Comparison of ENCODE assay signal across 10 cellular contexts in genomic region chr13:110311721-110312668, GRCh38. TPM values are rescaled to one million over a fixed set of nuclear protein-coding genes. Genes with fewer than 3 reads are reported as not detected.
DNase-seq lines count a peak whose midpoint lies in the region; TF ChIP-seq lines count a peak whose summit lies in the region.
"Had no signal": no experiment of that assay in that cellular context is flagged by ENCODE, and none has a peak within 500 bp of the region (broad histone marks: within the 10 kb centered on the region; RNA-seq: fewer than 3 reads in every experiment).

No MANE protein-coding gene starts in this region.

- intact Hi-C loops in transverse colon (cut with DNase I; ENCODE audit: low total_unique reads): no loop called here

- no peak for TF ChIP-seq EP300 in transverse colon (IDR thresholded peaks at IDR 0.05; ENCODE audit: low read depth)

- 0 out of 2 replicates have a peak overlapping the region, but pooled peaks have one; percentile 6 for H3K4me3 ChIP-seq in WI38 (ENCODE audit: low read depth, low read length)
- H3K4me3 ChIP-seq in muscle layer of duodenum (ENCODE audit: low read depth in 1 of 2, low read length in 2 of 2): peak overlapping the region; percentile 83 to 91
- peak overlapping the region in 2 of 4 donors; percentile 1 to 10 for H3K4me3 ChIP-seq in transverse colon

- in situ Hi-C loops in transverse colon (cut with MboI; ENCODE audit: low pct_ligation_motif_present in 1 of 4, low pct_unique_long_range_greater_than_20kb in 1 of 4, low sequenced_read_pairs in 3 of 4): no loop called here

- TF ChIP-seq CTCF in WI38 (IDR thresholded peaks at IDR 0.05; ENCODE audit: low read depth, low read length) (no peak), transverse colon (IDR thresholded peaks at IDR 0.05) (no peak)

- WGBS in transverse colon (ENCODE audit: low coverage in 1 of 2), 2 donors: 46 to 56% methylated on average over 6 to 23 of the region's 23 CpGs

- TF ChIP-seq POLR2A in transverse colon (IDR thresholded peaks at IDR 0.05): no peak

- H3K27me3 ChIP-seq in muscle layer of duodenum (ENCODE audit: low read depth, low read length): no peaks in the 10 kb centered on the region
- H3K27me3 ChIP-seq in transverse colon: peaks cover 16% of the 10 kb centered on the region

- H3K9me3 ChIP-seq in muscle layer of duodenum (ENCODE audit: control insufficient read depth in 1 of 2, low read length in 2 of 2) (no peaks in the 10 kb centered on the region), transverse colon (no peaks in the 10 kb centered on the region)

- peaks cover 5 to 11% of the 10 kb centered on the region in 2 donors for H3K36me3 ChIP-seq in muscle layer of duodenum (ENCODE audit: control insufficient read depth in 1 of 2, insufficient read depth in 2 of 2, low read length in 2 of 2)
- no peaks in the 10 kb centered on the region for H3K36me3 ChIP-seq in transverse colon

- H3K27ac ChIP-seq in epithelial cell of prostate (peak overlapping the region; percentile 1), muscle layer of duodenum (ENCODE audit: low read length) (peak overlapping the region; percentile 71), transverse colon (peak overlapping the region; percentile 88 to 98 (median 94))

- DNase-seq in epithelial cell of prostate (ENCODE audit: low read depth, low spot score) (no peak), transverse colon (no peak), cerebellar cortex (ENCODE audit: low spot score) (no peak), NCI-H748 (lab: John Stamatoyannopoulos, UW; ENCODE audit: unreplicated experiment) (no peak), T-helper 1 cell (no peak)
- DNase-seq: activated CD4-positive, alpha-beta memory T cell treated with anti-CD3 and anti-CD28 coated beads, Interleukin-2, amount 10 ng/mL, durations not matched to agents 7 days and 5 days; activated naive CD4-positive, alpha-beta T cell treated with anti-CD3 and anti-CD28 coated beads for 36 hours had no signal

- H3K4me1 ChIP-seq in muscle layer of duodenum (ENCODE audit: control insufficient read depth in 1 of 2, insufficient read depth in 2 of 2, low read length in 2 of 2) (peaks cover 0 to 72% of the 10 kb centered on the region in 2 donors), transverse colon (peaks cover 4 to 49% (median 33%) of the 10 kb centered on the region in 4 donors)

RNA-seq across cellular contexts. Expression of gene COL4A2, which starts 4.9 kb away (rescaled TPM):
- 100 to 1,000 TPM in 2 of 4 donors, 10 to 100 TPM in 2; 75.1 to 322 (median 115) TPM for total RNA-seq in transverse colon
- total RNA-seq: activated CD4-positive, alpha-beta memory T cell treated with anti-CD3 and anti-CD28 coated beads, Interleukin-2, amount 10 ng/mL, durations not matched to agents 7 days and 5 days; activated naive CD4-positive, alpha-beta T cell treated with anti-CD3 and anti-CD28 coated beads for 36 hours; T-helper 2 cell treated with Interferon-gamma antibody and Interleukin-4, amounts not matched to agents 100 ng/mL and 5 ng/mL, for 36 hours had no signal

RNA-seq across cellular contexts. Expression of gene COL4A1, which starts 5.0 kb away (rescaled TPM):
- 100 to 1,000 TPM in 2 of 4 donors, 10 to 100 TPM in 2; 46.4 to 180 (median 99.2) TPM for total RNA-seq in transverse colon
- total RNA-seq: activated CD4-positive, alpha-beta memory T cell treated with anti-CD3 and anti-CD28 coated beads, Interleukin-2, amount 10 ng/mL, durations not matched to agents 7 days and 5 days; T-helper 2 cell treated with Interferon-gamma antibody and Interleukin-4, amounts not matched to agents 100 ng/mL and 5 ng/mL, for 36 hours had no signal

Comparison
In these comparisons a context has a peak if more than half of its experiments do, and no peak if none do; other contexts are left out.
1. H3K27ac ChIP-seq: peak in every context shown above with its lines; median percentile 94 in transverse colon; 71 in muscle layer of duodenum; 1 in epithelial cell of prostate.